Comparison of ENCODE assay signal across 12 cellular contexts in genomic region chr13:20126460-20127262, GRCh38. TPM values are rescaled to one million over a fixed set of nuclear protein-coding genes. Genes with fewer than 3 reads are reported as not detected.
DNase-seq lines count a peak whose midpoint lies in the region; ATAC-seq and TF ChIP-seq lines count a peak whose summit lies in the region.
"Had no signal": no experiment of that assay in that cellular context is flagged by ENCODE, and none has a peak within 500 bp of the region (broad histone marks: within the 10 kb centered on the region; RNA-seq: fewer than 3 reads in every experiment).

No MANE protein-coding gene starts in this region.

- H3K4me3 ChIP-seq in left ventricle myocardium inferior (peak overlapping the region; percentile 77), tibial artery (peak overlapping the region in 1 of 2 donors; percentile 65)

- TF ChIP-seq CTCF in left ventricle myocardium inferior (IDR thresholded peaks at IDR 0.05; ENCODE audit: borderline replicate concordance) (no peak), tibial artery (IDR thresholded peaks at IDR 0.05) (no peak), endothelial cell (IDR thresholded peaks at IDR 0.05; ENCODE audit: unreplicated experiment) (no peak)

- H3K9me3 ChIP-seq in left ventricle myocardium inferior (replicated peaks) (no peaks in the 10 kb centered on the region), tibial artery (no peaks in the 10 kb centered on the region)

- no peaks in the 10 kb centered on the region for H3K9me3 Mint-ChIP-seq in activated naive CD8-positive, alpha-beta T cell (ENCODE audit: low read depth)
- H3K9me3 Mint-ChIP-seq in activated naive CD8-positive, alpha-beta T cell treated with anti-CD3 and anti-CD28 coated beads, Interleukin-2, amount 50 U/mL, for 24 hours = no peaks in the 10 kb centered on the region
- H3K9me3 Mint-ChIP-seq in endothelial cell (ENCODE audit: unreplicated experiment) = no peaks in the 10 kb centered on the region

- H3K27ac Mint-ChIP-seq in activated naive CD8-positive, alpha-beta T cell = no peak overlapping the region
- H3K27ac Mint-ChIP-seq in activated naive CD8-positive, alpha-beta T cell treated with anti-CD3 and anti-CD28 coated beads, Interleukin-2, amount 50 U/mL, for 24 hours = no peak overlapping the region
- H3K27ac Mint-ChIP-seq in endothelial cell (ENCODE audit: unreplicated experiment) = no peak overlapping the region

- H3K27me3 ChIP-seq in left ventricle myocardium inferior (ENCODE audit: low read depth) (peaks cover 47% of the 10 kb centered on the region), tibial artery (peaks cover 0 to 10% of the 10 kb centered on the region in 2 donors)

- intact Hi-C loops in left ventricle myocardium inferior (cut with micrococcal nuclease) (no loop called here), tibial artery (cut with DNase I; ENCODE audit: low total_unique reads) (loop anchor here (5.0 kb wide), 1 partner anchor 36 kb away; the partner anchor contains the start of gene GJA3)

- H3K4me1 Mint-ChIP-seq in activated naive CD8-positive, alpha-beta T cell (ENCODE audit: low read depth) = peaks cover 2% of the 10 kb centered on the region
- peaks cover 3% of the 10 kb centered on the region for H3K4me1 Mint-ChIP-seq in activated naive CD8-positive, alpha-beta T cell treated with anti-CD3 and anti-CD28 coated beads, Interleukin-2, amount 50 U/mL, for 24 hours
- no peaks in the 10 kb centered on the region for H3K4me1 Mint-ChIP-seq in endothelial cell (ENCODE audit: unreplicated experiment)

- ATAC-seq in activated naive CD8-positive, alpha-beta T cell treated with anti-CD3 and anti-CD28 coated beads, Interleukin-2, amount 50 U/mL, for 24 hours = no peak
- ATAC-seq in HG02885 (IDR thresholded peaks at IDR 0.05; ENCODE audit: poor library complexity, unreplicated experiment) (no peak), HG03280 (IDR thresholded peaks at IDR 0.05; ENCODE audit: unreplicated experiment) (no peak)

- H3K27ac ChIP-seq in left ventricle myocardium inferior (replicated peaks) = peak overlapping the region; percentile 97
- peak overlapping the region; percentile 25 to 92 for H3K27ac ChIP-seq in tibial artery

- no peaks in the 10 kb centered on the region for H3K36me3 Mint-ChIP-seq in activated naive CD8-positive, alpha-beta T cell
- H3K36me3 Mint-ChIP-seq in activated naive CD8-positive, alpha-beta T cell treated with anti-CD3 and anti-CD28 coated beads, Interleukin-2, amount 50 U/mL, for 24 hours (ENCODE audit: low read depth) = no peaks in the 10 kb centered on the region
- no peaks in the 10 kb centered on the region for H3K36me3 Mint-ChIP-seq in endothelial cell (ENCODE audit: low read depth, unreplicated experiment)

- no peak for DNase-seq in activated naive CD8-positive, alpha-beta T cell treated with anti-CD3 and anti-CD28 coated beads, Interleukin-2, amount 50 U/mL, for 24 hours
- DNase-seq in SIG-M5 treated with dmso at 0.1 percent for 504 hours (lab: John Stamatoyannopoulos, UW; ENCODE audit: unreplicated experiment) (peak; percentile 94), left ventricle myocardium inferior (no peak), tibial artery (no peak), endothelial cell (ENCODE audit: low spot score) (no peak)
- DNase-seq: DMS153; NCI-H226; RPMI8226; stimulated activated CD8-positive, alpha-beta memory T cell treated with anti-CD3 and anti-CD28 coated beads, Interleukin-4, amount 100 ng/mL, for 48 hours had no signal

- H3K4me3 Mint-ChIP-seq in activated naive CD8-positive, alpha-beta T cell = peak overlapping the region; percentile 35
- H3K4me3 Mint-ChIP-seq in activated naive CD8-positive, alpha-beta T cell treated with anti-CD3 and anti-CD28 coated beads, Interleukin-2, amount 50 U/mL, for 24 hours = no peak overlapping the region
- H3K4me3 Mint-ChIP-seq in endothelial cell (ENCODE audit: unreplicated experiment) = no peak overlapping the region

- H3K4me1 ChIP-seq in left ventricle myocardium inferior (peaks cover 58% of the 10 kb centered on the region), tibial artery (peaks cover 0 to 36% (median 18%) of the 10 kb centered on the region in 4 donors)

- no peaks in the 10 kb centered on the region for H3K36me3 ChIP-seq in left ventricle myocardium inferior
- H3K36me3 ChIP-seq in tibial artery = no peaks in the 10 kb centered on the region

- H3K27me3 Mint-ChIP-seq in activated naive CD8-positive, alpha-beta T cell = peaks cover 3% of the 10 kb centered on the region
- peaks cover 31% of the 10 kb centered on the region for H3K27me3 Mint-ChIP-seq in activated naive CD8-positive, alpha-beta T cell treated with anti-CD3 and anti-CD28 coated beads, Interleukin-2, amount 50 U/mL, for 24 hours
- H3K27me3 Mint-ChIP-seq in endothelial cell (ENCODE audit: unreplicated experiment) = no peaks in the 10 kb centered on the region

RNA-seq across cellular contexts. Expression of gene GJA3, which starts 34.2 kb away (rescaled TPM):
- total RNA-seq in left ventricle myocardium inferior (17.6 TPM), endothelial cell (ENCODE audit: unreplicated experiment) (not detected)

Comparison
In these comparisons a context has a peak if more than half of its experiments do, and no peak if none do; other contexts are left out.
1. RNA of gene GJA3, which starts 34.2 kb away (total RNA-seq): 17.6 TPM in left ventricle myocardium inferior (single experiment); not detected in endothelial cell (single experiment); every median in the first group is over 10 times any median in the second.